ENCODE assay signal across 1 cellular context in genomic region chr9:36665387-36665786, GRCh38.
TF ChIP-seq lines count a peak whose summit lies in the region.

No MANE protein-coding gene starts in this region.

TF ChIP-seq in IMR-90, 13 proteins besides CTCF, POLR2A, EP300 and RAD21 (continued from another document):
- TF ChIP-seq RFX5 (IDR thresholded peaks at IDR 0.05; ENCODE audit: low read depth, low read length) (no peak), MAFK (IDR thresholded peaks at IDR 0.05; ENCODE audit: low read depth, low read length) (no peak), BHLHE40 (IDR thresholded peaks at IDR 0.05; ENCODE audit: low read depth, low read length) (no peak), CHD1 (IDR thresholded peaks at IDR 0.05; ENCODE audit: low read depth, low read length) (no peak), MXI1 (IDR thresholded peaks at IDR 0.05; ENCODE audit: borderline replicate concordance, low read depth, low read length) (no peak), ELK1 (IDR thresholded peaks at IDR 0.05; ENCODE audit: borderline replicate concordance, low read depth, low read length) (no peak), USF2 (IDR thresholded peaks at IDR 0.05; ENCODE audit: low read depth, low read length) (no peak), MAZ (IDR thresholded peaks at IDR 0.05; ENCODE audit: borderline replicate concordance, low read depth, low read length) (no peak), FOS (IDR thresholded peaks at IDR 0.05; ENCODE audit: low read depth, low read length) (no peak), NFE2L2 (IDR thresholded peaks at IDR 0.05; ENCODE audit: low read depth, low read length) (no peak)
